In the genomic region with DNA sequence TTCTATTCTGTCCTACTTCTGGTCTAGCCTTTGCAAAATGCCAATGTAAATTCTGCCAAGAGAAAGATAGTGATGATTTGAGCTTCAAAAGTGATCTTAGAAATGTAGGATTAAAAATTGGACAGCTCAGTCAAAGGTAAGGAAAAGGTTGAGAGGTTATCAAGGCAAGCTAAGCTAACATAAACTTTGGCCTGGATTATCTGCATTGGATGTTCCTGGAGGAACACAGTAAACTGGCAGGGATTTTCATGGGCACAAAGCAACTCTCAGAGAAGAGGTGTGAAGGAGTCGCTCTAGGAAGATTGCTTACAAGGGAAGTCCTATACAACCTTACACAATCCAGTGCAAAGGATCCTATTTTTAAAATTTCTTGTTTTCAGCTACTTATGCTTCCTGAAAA, we compare ENCODE assay signal across 1 cellular context.
TF ChIP-seq lines count a peak whose summit lies in the region.

No MANE protein-coding gene starts in this region.

TF ChIP-seq in HepG2, 621 proteins besides CTCF, POLR2A, EP300 and RAD21 (continued from another document):
- TF ChIP-seq, protein P1, sequence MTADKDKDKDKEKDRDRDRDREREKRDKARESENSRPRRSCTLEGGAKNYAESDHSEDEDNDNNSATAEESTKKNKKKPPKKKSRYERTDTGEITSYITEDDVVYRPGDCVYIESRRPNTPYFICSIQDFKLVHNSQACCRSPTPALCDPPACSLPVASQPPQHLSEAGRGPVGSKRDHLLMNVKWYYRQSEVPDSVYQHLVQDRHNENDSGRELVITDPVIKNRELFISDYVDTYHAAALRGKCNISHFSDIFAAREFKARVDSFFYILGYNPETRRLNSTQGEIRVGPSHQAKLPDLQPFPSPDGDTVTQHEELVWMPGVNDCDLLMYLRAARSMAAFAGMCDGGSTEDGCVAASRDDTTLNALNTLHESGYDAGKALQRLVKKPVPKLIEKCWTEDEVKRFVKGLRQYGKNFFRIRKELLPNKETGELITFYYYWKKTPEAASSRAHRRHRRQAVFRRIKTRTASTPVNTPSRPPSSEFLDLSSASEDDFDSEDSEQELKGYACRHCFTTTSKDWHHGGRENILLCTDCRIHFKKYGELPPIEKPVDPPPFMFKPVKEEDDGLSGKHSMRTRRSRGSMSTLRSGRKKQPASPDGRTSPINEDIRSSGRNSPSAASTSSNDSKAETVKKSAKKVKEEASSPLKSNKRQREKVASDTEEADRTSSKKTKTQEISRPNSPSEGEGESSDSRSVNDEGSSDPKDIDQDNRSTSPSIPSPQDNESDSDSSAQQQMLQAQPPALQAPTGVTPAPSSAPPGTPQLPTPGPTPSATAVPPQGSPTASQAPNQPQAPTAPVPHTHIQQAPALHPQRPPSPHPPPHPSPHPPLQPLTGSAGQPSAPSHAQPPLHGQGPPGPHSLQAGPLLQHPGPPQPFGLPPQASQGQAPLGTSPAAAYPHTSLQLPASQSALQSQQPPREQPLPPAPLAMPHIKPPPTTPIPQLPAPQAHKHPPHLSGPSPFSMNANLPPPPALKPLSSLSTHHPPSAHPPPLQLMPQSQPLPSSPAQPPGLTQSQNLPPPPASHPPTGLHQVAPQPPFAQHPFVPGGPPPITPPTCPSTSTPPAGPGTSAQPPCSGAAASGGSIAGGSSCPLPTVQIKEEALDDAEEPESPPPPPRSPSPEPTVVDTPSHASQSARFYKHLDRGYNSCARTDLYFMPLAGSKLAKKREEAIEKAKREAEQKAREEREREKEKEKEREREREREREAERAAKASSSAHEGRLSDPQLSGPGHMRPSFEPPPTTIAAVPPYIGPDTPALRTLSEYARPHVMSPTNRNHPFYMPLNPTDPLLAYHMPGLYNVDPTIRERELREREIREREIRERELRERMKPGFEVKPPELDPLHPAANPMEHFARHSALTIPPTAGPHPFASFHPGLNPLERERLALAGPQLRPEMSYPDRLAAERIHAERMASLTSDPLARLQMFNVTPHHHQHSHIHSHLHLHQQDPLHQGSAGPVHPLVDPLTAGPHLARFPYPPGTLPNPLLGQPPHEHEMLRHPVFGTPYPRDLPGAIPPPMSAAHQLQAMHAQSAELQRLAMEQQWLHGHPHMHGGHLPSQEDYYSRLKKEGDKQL (CRISPR knock-in tag; IDR thresholded peaks at IDR 0.05; ENCODE audit: low read depth) = 0 out of 2 replicates have a peak, but pooled peaks have one; percentile 15
- TF ChIP-seq, protein P2, sequence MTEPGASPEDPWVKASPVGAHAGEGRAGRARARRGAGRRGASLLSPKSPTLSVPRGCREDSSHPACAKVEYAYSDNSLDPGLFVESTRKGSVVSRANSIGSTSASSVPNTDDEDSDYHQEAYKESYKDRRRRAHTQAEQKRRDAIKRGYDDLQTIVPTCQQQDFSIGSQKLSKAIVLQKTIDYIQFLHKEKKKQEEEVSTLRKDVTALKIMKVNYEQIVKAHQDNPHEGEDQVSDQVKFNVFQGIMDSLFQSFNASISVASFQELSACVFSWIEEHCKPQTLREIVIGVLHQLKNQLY (CRISPR knock-in tag; IDR thresholded peaks at IDR 0.05) = no peak
- TF ChIP-seq CBFB (CRISPR knock-in tag; IDR thresholded peaks at IDR 0.05) = no peak
- TF ChIP-seq RBAK (CRISPR knock-in tag; IDR thresholded peaks at IDR 0.05) = no peak
- no peak for TF ChIP-seq ZNF768 (CRISPR knock-in tag; IDR thresholded peaks at IDR 0.05)
- TF ChIP-seq KLF9 (CRISPR knock-in tag; IDR thresholded peaks at IDR 0.05; ENCODE audit: low read depth) = no peak
- no peak for TF ChIP-seq GATAD1 (CRISPR knock-in tag; IDR thresholded peaks at IDR 0.05)
- TF ChIP-seq ZNF709 (CRISPR knock-in tag; IDR thresholded peaks at IDR 0.05) = no peak
- TF ChIP-seq PCBP1 (IDR thresholded peaks at IDR 0.05; ENCODE audit: borderline replicate concordance, low read depth, low read length) = no peak
- TF ChIP-seq SOX13 (IDR thresholded peaks at IDR 0.05) = no peak
- TF ChIP-seq SOX13 (CRISPR knock-in tag; conservative IDR thresholded peaks at IDR 0.05 in 1 of 2, IDR thresholded peaks at IDR 0.05 in 1 of 2) = peak in 1 of 2 experiments; percentile 45; a peak in 2 of 4 replicates
- TF ChIP-seq, protein P3, sequence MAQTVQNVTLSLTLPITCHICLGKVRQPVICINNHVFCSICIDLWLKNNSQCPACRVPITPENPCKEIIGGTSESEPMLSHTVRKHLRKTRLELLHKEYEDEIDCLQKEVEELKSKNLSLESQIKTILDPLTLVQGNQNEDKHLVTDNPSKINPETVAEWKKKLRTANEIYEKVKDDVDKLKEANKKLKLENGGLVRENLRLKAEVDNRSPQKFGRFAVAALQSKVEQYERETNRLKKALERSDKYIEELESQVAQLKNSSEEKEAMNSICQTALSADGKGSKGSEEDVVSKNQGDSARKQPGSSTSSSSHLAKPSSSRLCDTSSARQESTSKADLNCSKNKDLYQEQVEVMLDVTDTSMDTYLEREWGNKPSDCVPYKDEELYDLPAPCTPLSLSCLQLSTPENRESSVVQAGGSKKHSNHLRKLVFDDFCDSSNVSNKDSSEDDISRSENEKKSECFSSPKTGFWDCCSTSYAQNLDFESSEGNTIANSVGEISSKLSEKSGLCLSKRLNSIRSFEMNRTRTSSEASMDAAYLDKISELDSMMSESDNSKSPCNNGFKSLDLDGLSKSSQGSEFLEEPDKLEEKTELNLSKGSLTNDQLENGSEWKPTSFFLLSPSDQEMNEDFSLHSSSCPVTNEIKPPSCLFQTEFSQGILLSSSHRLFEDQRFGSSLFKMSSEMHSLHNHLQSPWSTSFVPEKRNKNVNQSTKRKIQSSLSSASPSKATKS (CRISPR knock-in tag; IDR thresholded peaks at IDR 0.05) = no peak
- no peak for TF ChIP-seq ZNF343 (CRISPR knock-in tag; IDR thresholded peaks at IDR 0.05)
- no peak for TF ChIP-seq ZNF33B (CRISPR knock-in tag; IDR thresholded peaks at IDR 0.05)
- TF ChIP-seq NR2F6 (IDR thresholded peaks at IDR 0.05) = peak; percentile 86
- TF ChIP-seq NR2F6 (CRISPR knock-in tag; IDR thresholded peaks at IDR 0.05) = peak; percentile 75
- no peak for TF ChIP-seq TARDBP (CRISPR knock-in tag; IDR thresholded peaks at IDR 0.05)
- no peak for TF ChIP-seq ZFP41 (CRISPR knock-in tag; IDR thresholded peaks at IDR 0.05; ENCODE audit: borderline replicate concordance)
- no peak for TF ChIP-seq MED8 (CRISPR knock-in tag; IDR thresholded peaks at IDR 0.05; ENCODE audit: insufficient replicate concordance)
- TF ChIP-seq, protein P4, sequence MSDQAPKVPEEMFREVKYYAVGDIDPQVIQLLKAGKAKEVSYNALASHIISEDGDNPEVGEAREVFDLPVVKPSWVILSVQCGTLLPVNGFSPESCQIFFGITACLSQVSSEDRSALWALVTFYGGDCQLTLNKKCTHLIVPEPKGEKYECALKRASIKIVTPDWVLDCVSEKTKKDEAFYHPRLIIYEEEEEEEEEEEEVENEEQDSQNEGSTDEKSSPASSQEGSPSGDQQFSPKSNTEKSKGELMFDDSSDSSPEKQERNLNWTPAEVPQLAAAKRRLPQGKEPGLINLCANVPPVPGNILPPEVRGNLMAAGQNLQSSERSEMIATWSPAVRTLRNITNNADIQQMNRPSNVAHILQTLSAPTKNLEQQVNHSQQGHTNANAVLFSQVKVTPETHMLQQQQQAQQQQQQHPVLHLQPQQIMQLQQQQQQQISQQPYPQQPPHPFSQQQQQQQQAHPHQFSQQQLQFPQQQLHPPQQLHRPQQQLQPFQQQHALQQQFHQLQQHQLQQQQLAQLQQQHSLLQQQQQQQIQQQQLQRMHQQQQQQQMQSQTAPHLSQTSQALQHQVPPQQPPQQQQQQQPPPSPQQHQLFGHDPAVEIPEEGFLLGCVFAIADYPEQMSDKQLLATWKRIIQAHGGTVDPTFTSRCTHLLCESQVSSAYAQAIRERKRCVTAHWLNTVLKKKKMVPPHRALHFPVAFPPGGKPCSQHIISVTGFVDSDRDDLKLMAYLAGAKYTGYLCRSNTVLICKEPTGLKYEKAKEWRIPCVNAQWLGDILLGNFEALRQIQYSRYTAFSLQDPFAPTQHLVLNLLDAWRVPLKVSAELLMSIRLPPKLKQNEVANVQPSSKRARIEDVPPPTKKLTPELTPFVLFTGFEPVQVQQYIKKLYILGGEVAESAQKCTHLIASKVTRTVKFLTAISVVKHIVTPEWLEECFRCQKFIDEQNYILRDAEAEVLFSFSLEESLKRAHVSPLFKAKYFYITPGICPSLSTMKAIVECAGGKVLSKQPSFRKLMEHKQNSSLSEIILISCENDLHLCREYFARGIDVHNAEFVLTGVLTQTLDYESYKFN (CRISPR knock-in tag; conservative IDR thresholded peaks at IDR 0.05) = peak; percentile 36; the same call in 1 of the 2 replicates
- TF ChIP-seq, protein P5, sequence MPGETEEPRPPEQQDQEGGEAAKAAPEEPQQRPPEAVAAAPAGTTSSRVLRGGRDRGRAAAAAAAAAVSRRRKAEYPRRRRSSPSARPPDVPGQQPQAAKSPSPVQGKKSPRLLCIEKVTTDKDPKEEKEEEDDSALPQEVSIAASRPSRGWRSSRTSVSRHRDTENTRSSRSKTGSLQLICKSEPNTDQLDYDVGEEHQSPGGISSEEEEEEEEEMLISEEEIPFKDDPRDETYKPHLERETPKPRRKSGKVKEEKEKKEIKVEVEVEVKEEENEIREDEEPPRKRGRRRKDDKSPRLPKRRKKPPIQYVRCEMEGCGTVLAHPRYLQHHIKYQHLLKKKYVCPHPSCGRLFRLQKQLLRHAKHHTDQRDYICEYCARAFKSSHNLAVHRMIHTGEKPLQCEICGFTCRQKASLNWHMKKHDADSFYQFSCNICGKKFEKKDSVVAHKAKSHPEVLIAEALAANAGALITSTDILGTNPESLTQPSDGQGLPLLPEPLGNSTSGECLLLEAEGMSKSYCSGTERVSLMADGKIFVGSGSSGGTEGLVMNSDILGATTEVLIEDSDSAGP (CRISPR knock-in tag; IDR thresholded peaks at IDR 0.05; ENCODE audit: borderline replicate concordance) = no peak
- no peak for TF ChIP-seq ZFP37 (CRISPR knock-in tag; IDR thresholded peaks at IDR 0.05; ENCODE audit: borderline replicate concordance)
- TF ChIP-seq, protein P6, sequence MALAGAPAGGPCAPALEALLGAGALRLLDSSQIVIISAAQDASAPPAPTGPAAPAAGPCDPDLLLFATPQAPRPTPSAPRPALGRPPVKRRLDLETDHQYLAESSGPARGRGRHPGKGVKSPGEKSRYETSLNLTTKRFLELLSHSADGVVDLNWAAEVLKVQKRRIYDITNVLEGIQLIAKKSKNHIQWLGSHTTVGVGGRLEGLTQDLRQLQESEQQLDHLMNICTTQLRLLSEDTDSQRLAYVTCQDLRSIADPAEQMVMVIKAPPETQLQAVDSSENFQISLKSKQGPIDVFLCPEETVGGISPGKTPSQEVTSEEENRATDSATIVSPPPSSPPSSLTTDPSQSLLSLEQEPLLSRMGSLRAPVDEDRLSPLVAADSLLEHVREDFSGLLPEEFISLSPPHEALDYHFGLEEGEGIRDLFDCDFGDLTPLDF (CRISPR knock-in tag; IDR thresholded peaks at IDR 0.05) = no peak
- TF ChIP-seq ZNF614 (CRISPR knock-in tag; IDR thresholded peaks at IDR 0.05; ENCODE audit: borderline replicate concordance) = no peak
- TF ChIP-seq NFATC3 (CRISPR knock-in tag; IDR thresholded peaks at IDR 0.05) = no peak
- peak; percentile 77 for TF ChIP-seq NR2F2 (IDR thresholded peaks at IDR 0.05; ENCODE audit: borderline replicate concordance, low read depth)
- no peak for TF ChIP-seq RXRA (CRISPR knock-in tag; IDR thresholded peaks at IDR 0.05)
- TF ChIP-seq, protein P7, sequence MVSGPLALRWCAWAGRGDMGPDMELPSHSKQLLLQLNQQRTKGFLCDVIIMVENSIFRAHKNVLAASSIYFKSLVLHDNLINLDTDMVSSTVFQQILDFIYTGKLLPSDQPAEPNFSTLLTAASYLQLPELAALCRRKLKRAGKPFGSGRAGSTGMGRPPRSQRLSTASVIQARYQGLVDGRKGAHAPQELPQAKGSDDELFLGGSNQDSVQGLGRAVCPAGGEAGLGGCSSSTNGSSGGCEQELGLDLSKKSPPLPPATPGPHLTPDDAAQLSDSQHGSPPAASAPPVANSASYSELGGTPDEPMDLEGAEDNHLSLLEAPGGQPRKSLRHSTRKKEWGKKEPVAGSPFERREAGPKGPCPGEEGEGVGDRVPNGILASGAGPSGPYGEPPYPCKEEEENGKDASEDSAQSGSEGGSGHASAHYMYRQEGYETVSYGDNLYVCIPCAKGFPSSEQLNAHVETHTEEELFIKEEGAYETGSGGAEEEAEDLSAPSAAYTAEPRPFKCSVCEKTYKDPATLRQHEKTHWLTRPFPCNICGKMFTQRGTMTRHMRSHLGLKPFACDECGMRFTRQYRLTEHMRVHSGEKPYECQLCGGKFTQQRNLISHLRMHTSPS (CRISPR knock-in tag; IDR thresholded peaks at IDR 0.05; ENCODE audit: low read depth) = no peak
- no peak for TF ChIP-seq FOXO1 (CRISPR knock-in tag; IDR thresholded peaks at IDR 0.05)
- no peak for TF ChIP-seq SRY (CRISPR knock-in tag; IDR thresholded peaks at IDR 0.05)
- no peak for TF ChIP-seq RFX3 (CRISPR knock-in tag; IDR thresholded peaks at IDR 0.05)
- no peak for TF ChIP-seq SMYD3 (CRISPR knock-in tag; IDR thresholded peaks at IDR 0.05)
- no peak for TF ChIP-seq NCOA1 (CRISPR knock-in tag; IDR thresholded peaks at IDR 0.05)
